ENCODE assay signal across 22 cellular contexts in genomic region chr12:121505513-121505912, GRCh38.
DNase-seq lines count a peak whose midpoint lies in the region; ATAC-seq, FAIRE-seq and TF ChIP-seq lines count a peak whose summit lies in the region.
"Had no signal": no experiment of that assay in that cellular context is flagged by ENCODE, and none has a peak within 500 bp of the region (broad histone marks: within the 10 kb centered on the region; RNA-seq: fewer than 3 reads in every experiment).

No MANE protein-coding gene starts in this region.

- FAIRE-seq in endothelial cell of umbilical vein (lab: Jason Lieb, UNC), result peak; percentile 69
- FAIRE-seq: A549, keratinocyte had no signal

- H3K36me3 Mint-ChIP-seq in activated T-cell treated with anti-CD3 and anti-CD28 coated beads, Interleukin-2, amount 50 U/mL, for 24 hours (ENCODE audit: low read depth), result peaks cover 36% of the 10 kb centered on the region
- peaks cover 27% of the 10 kb centered on the region for H3K36me3 Mint-ChIP-seq in T-cell
- H3K36me3 Mint-ChIP-seq: type B pancreatic cell had no signal

- peaks cover 0 to 3% of the 10 kb centered on the region in 2 experiments for H3K36me3 ChIP-seq in endothelial cell of umbilical vein (ENCODE audit: control insufficient read depth in 2 of 2, extremely low read depth in 1 of 2, insufficient read depth in 2 of 2, low read length in 2 of 2)

- H3K4me3 ChIP-seq in endothelial cell of umbilical vein (replicated peaks in 1 of 3; ENCODE audit: insufficient read depth in 1 of 3, low read depth in 1 of 3, low read length in 3 of 3), result no peak overlapping the region
- H3K4me3 ChIP-seq: A549, body of pancreas, dorsolateral prefrontal cortex, esophagus muscularis mucosa, heart left ventricle had no signal

- BruUV-seq in endothelial cell of umbilical vein (replicated peaks; lab: Mats Ljungman, UMichigan), result no TSS peak

- H3K9me3 Mint-ChIP-seq in activated T-cell treated with anti-CD3 and anti-CD28 coated beads, Interleukin-2, amount 50 U/mL, for 24 hours, result no peaks in the 10 kb centered on the region
- no peaks in the 10 kb centered on the region for H3K9me3 Mint-ChIP-seq in T-cell
- H3K9me3 Mint-ChIP-seq: type B pancreatic cell had no signal

- dilution Hi-C loops in endothelial cell of umbilical vein (cut with MboI; ENCODE audit: extremely low pct_ligation_motif_present, low sequenced_read_pairs), result no loop called here

- H3K9me3 ChIP-seq in endothelial cell of umbilical vein (replicated peaks; ENCODE audit: control insufficient read depth, insufficient read depth, low read length), result no peaks in the 10 kb centered on the region
- H3K9me3 ChIP-seq: A549, body of pancreas, esophagus muscularis mucosa, heart left ventricle had no signal

- POLR2A ChIA-PET in T-cell (lab: Charles Lee) (interaction anchor here in 1 of 2 donors (0.5 to 0.7 kb wide), 2 partner anchors 761 to 806 kb away, joined by 3 to 9 read pairs; no protein-coding TSS in a partner anchor), endothelial cell of umbilical vein (lab: Charles Lee) (no interaction called here)

- no peak for TF ChIP-seq POLR2A in endothelial cell of umbilical vein (IDR thresholded peaks at IDR 0.05; ENCODE audit: low read depth, low read length)

- H3K4me2 ChIP-seq in endothelial cell of umbilical vein (ENCODE audit: insufficient read depth, low read length), result no peak overlapping the region
- H3K4me2 ChIP-seq: A549 had no signal

- H3K79me2 ChIP-seq in endothelial cell of umbilical vein (ENCODE audit: control insufficient read depth, insufficient read depth, low read length), result no peaks in the 10 kb centered on the region

- TF ChIP-seq CTCF in endothelial cell of umbilical vein (IDR thresholded peaks at IDR 0.05; ENCODE audit: extremely low read depth in 1 of 2, insufficient read depth in 1 of 2, low read depth in 1 of 2, low read length in 2 of 2), result no peak

- no peaks in the 10 kb centered on the region for H3K27me3 ChIP-seq in endothelial cell of umbilical vein (ENCODE audit: control insufficient read depth in 2 of 2, insufficient read depth in 2 of 2, low read length in 2 of 2)
- H3K27me3 ChIP-seq: body of pancreas, dorsolateral prefrontal cortex, esophagus muscularis mucosa, heart left ventricle had no signal

- H3K27me3 Mint-ChIP-seq in activated T-cell treated with anti-CD3 and anti-CD28 coated beads, Interleukin-2, amount 50 U/mL, for 24 hours, result no peaks in the 10 kb centered on the region
- no peaks in the 10 kb centered on the region for H3K27me3 Mint-ChIP-seq in T-cell
- H3K27me3 Mint-ChIP-seq: type B pancreatic cell had no signal

- no peaks in the 10 kb centered on the region for H4K20me1 ChIP-seq in endothelial cell of umbilical vein (replicated peaks; ENCODE audit: control insufficient read depth, extremely low read depth, insufficient read depth, low read length)

- H3K4me3 Mint-ChIP-seq in activated T-cell treated with anti-CD3 and anti-CD28 coated beads, Interleukin-2, amount 50 U/mL, for 24 hours, result no peak overlapping the region
- no peak overlapping the region for H3K4me3 Mint-ChIP-seq in T-cell
- H3K4me3 Mint-ChIP-seq: type B pancreatic cell had no signal

- no peaks in the 10 kb centered on the region for H3K4me1 ChIP-seq in endothelial cell of umbilical vein (ENCODE audit: control insufficient read depth, extremely low read depth, insufficient read depth, low read length)
- H3K4me1 ChIP-seq: A549, body of pancreas had no signal

- H3K27ac ChIP-seq in endothelial cell of umbilical vein (ENCODE audit: insufficient read depth, low read depth, low read length), result no peak overlapping the region
- H3K27ac ChIP-seq: A549, body of pancreas, esophagus muscularis mucosa, heart left ventricle had no signal

- H3K27ac Mint-ChIP-seq in activated T-cell treated with anti-CD3 and anti-CD28 coated beads, Interleukin-2, amount 50 U/mL, for 24 hours, result peak overlapping the region; percentile 15
- peak overlapping the region; percentile 11 to 46 for H3K27ac Mint-ChIP-seq in T-cell
- H3K27ac Mint-ChIP-seq: type B pancreatic cell had no signal

- CTCF ChIA-PET in T-cell (lab: Charles Lee) (interaction anchor here in 1 of 2 donors (0.6 to 0.8 kb wide), 3 partner anchors 10 to 1295 kb away, joined by 3 to 4 read pairs (median 3); no protein-coding TSS in a partner anchor), endothelial cell of umbilical vein (lab: Charles Lee) (interaction anchor here (1.0 to 1.3 kb wide), 2 partner anchors 10 to 12 kb away, joined by 3 read pairs; no protein-coding TSS in a partner anchor)

- intact Hi-C loops in endothelial cell of umbilical vein (cut with micrococcal nuclease), result no loop called here
- intact Hi-C loops in posterior vena cava (cut with DNase I), result no loop called here

- no peak for DNase-seq in activated T-cell treated with anti-CD3 and anti-CD28 coated beads, Interleukin-2, amount 50 U/mL, for 24 hours
- DNase-seq in activated T-cell treated with anti-CD3 and anti-CD28 coated beads, Interleukin-2, amount 50 U/mL, for 48 hours, result no peak
- DNase-seq in T-cell (no peak), endothelial cell of umbilical vein (ENCODE audit: low read depth, low spot score) (peak; percentile 21), stromal cell of bone marrow (ENCODE audit: low read depth) (peak; percentile 6), posterior vena cava (ENCODE audit: low spot score) (no peak), DMS 273 (lab: John Stamatoyannopoulos, UW; ENCODE audit: unreplicated experiment) (no peak)
- no peak for DNase-seq in stimulated activated CD4-positive, alpha-beta T cell treated with anti-CD3 and anti-CD28 coated beads, Interleukin-2, amount 100 ng/mL, for 24 hours
- DNase-seq: activated CD4-positive, CD25-positive, alpha-beta regulatory T cell; body of pancreas; dorsolateral prefrontal cortex; heart left ventricle; mesendoderm; MM.1S; NCI-H187; NCI-H446; Right ventricle myocardium superior; stimulated activated naive CD4-positive, alpha-beta T cell had no signal

- no peak overlapping the region for H3K9ac ChIP-seq in endothelial cell of umbilical vein (replicated peaks; ENCODE audit: extremely low read depth, insufficient read depth, low read length)

- no peak for ATAC-seq in T-cell (replicated peaks in 1 of 4)
- ATAC-seq: A549, body of pancreas, heart left ventricle had no signal

- no peak overlapping the region for H2AFZ ChIP-seq in endothelial cell of umbilical vein (ENCODE audit: low read depth, low read length)

- peaks cover 9% of the 10 kb centered on the region for H3K4me1 Mint-ChIP-seq in activated T-cell treated with anti-CD3 and anti-CD28 coated beads, Interleukin-2, amount 50 U/mL, for 24 hours (ENCODE audit: low read depth)
- H3K4me1 Mint-ChIP-seq in T-cell, result peaks cover 0 to 14% (median 6%) of the 10 kb centered on the region in 3 donors

- H3K9me1 ChIP-seq in endothelial cell of umbilical vein (replicated peaks; ENCODE audit: control insufficient read depth, extremely low read depth, insufficient read depth, low read length), result no peaks in the 10 kb centered on the region

TF ChIP-seq in endothelial cell of umbilical vein, 7 proteins besides CTCF, POLR2A, EP300 and RAD21:
- TF ChIP-seq, protein P1, sequence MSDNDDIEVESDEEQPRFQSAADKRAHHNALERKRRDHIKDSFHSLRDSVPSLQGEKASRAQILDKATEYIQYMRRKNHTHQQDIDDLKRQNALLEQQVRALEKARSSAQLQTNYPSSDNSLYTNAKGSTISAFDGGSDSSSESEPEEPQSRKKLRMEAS (IDR thresholded peaks at IDR 0.05; ENCODE audit: insufficient read depth, insufficient read length), result no peak
- TF ChIP-seq GATA2 (IDR thresholded peaks at IDR 0.05; ENCODE audit: insufficient read depth, insufficient read length, low read depth, low read length) (no peak), MYC (IDR thresholded peaks at IDR 0.05; ENCODE audit: low read depth, low read length) (no peak), POLR2AphosphoS5 (IDR thresholded peaks at IDR 0.05; ENCODE audit: insufficient read depth, low read depth, low read length) (no peak), JUN (IDR thresholded peaks at IDR 0.05; ENCODE audit: borderline replicate concordance, insufficient read depth, insufficient read length, low read depth) (no peak), EZH2 (IDR thresholded peaks at IDR 0.05; ENCODE audit: borderline replicate concordance, low read depth, low read length, severe bottlenecking) (no peak), FOS (IDR thresholded peaks at IDR 0.05; ENCODE audit: borderline replicate concordance, insufficient read depth, low read length) (no peak)
TF ChIP-seq in endothelial cell of umbilical vein: peak in this region for 0.

Comparison
In these comparisons a context has a peak if more than half of its experiments do, and no peak if none do; other contexts are left out.
1. DNase-seq: peak in endothelial cell of umbilical vein (single experiment) and stromal cell of bone marrow (single experiment); none in activated T-cell treated with anti-CD3 and anti-CD28 coated beads, Interleukin-2, amount 50 U/mL, for 24 hours (single experiment), activated T-cell treated with anti-CD3 and anti-CD28 coated beads, Interleukin-2, amount 50 U/mL, for 48 hours (0 of 2), T-cell (0 of 34), stimulated activated CD4-positive, alpha-beta T cell treated with anti-CD3 and anti-CD28 coated beads, Interleukin-2, amount 100 ng/mL, for 24 hours (0 of 2), posterior vena cava (single experiment) and DMS 273 (single experiment).